ENCODE assay signal across 1 cellular context in genomic region chr2:88600038-88600465, GRCh38.
A peak's percentile ranks its signal among the peaks of the same experiment; 100 is the strongest.
TF ChIP-seq lines count a peak whose summit lies in the region.

No MANE protein-coding gene starts in this region.

TF ChIP-seq in HEK293, 187 proteins besides CTCF, POLR2A, EP300 and RAD21 (continued from another document and continues in another):
- TF ChIP-seq, protein P1, sequence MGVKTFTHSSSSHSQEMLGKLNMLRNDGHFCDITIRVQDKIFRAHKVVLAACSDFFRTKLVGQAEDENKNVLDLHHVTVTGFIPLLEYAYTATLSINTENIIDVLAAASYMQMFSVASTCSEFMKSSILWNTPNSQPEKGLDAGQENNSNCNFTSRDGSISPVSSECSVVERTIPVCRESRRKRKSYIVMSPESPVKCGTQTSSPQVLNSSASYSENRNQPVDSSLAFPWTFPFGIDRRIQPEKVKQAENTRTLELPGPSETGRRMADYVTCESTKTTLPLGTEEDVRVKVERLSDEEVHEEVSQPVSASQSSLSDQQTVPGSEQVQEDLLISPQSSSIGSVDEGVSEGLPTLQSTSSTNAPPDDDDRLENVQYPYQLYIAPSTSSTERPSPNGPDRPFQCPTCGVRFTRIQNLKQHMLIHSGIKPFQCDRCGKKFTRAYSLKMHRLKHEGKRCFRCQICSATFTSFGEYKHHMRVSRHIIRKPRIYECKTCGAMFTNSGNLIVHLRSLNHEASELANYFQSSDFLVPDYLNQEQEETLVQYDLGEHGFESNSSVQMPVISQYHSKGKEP (tag by site-specific recombination; IDR thresholded peaks at IDR 0.05) = peak; percentile 98
- TF ChIP-seq ZNF433 (tag by site-specific recombination; IDR thresholded peaks at IDR 0.05; ENCODE audit: low read depth) (no peak), ZNF658 (tag by site-specific recombination; IDR thresholded peaks at IDR 0.05) (no peak), ZNF140 (tag by site-specific recombination; IDR thresholded peaks at IDR 0.05) (no peak), ZSCAN16 (tag by site-specific recombination; IDR thresholded peaks at IDR 0.05) (no peak), ZNF624 (tag by site-specific recombination; IDR thresholded peaks at IDR 0.05) (no peak), ZNF341 (tag by site-specific recombination; IDR thresholded peaks at IDR 0.05; ENCODE audit: low read depth) (no peak), ZNF404 (tag by site-specific recombination; IDR thresholded peaks at IDR 0.05) (no peak), ZNF132 (tag by site-specific recombination; IDR thresholded peaks at IDR 0.05; ENCODE audit: borderline replicate concordance) (no peak), ZNF292 (tag by site-specific recombination; IDR thresholded peaks at IDR 0.05; ENCODE audit: borderline replicate concordance, low read depth) (no peak), ZEB2 (tag by site-specific recombination; IDR thresholded peaks at IDR 0.05) (peak; percentile 96), MZF1 (tag by site-specific recombination; IDR thresholded peaks at IDR 0.05; ENCODE audit: borderline replicate concordance) (no peak), ZNF449 (tag by site-specific recombination; IDR thresholded peaks at IDR 0.05) (no peak), ZNF26 (tag by site-specific recombination; IDR thresholded peaks at IDR 0.05) (no peak), ZNF280C (tag by site-specific recombination; IDR thresholded peaks at IDR 0.05) (no peak), ZNF561 (tag by site-specific recombination; IDR thresholded peaks at IDR 0.05; ENCODE audit: borderline replicate concordance) (no peak), ZNF169 (tag by site-specific recombination; IDR thresholded peaks at IDR 0.05) (no peak), ZNF629 (tag by site-specific recombination; IDR thresholded peaks at IDR 0.05) (peak; percentile 97), HOXA7 (CRISPR knock-in tag; IDR thresholded peaks at IDR 0.05; ENCODE audit: borderline replicate concordance) (no peak), GLIS1 (tag by site-specific recombination; IDR thresholded peaks at IDR 0.05) (no peak; the same call in 1 of the 2 replicates), ZNF626 (tag by site-specific recombination; IDR thresholded peaks at IDR 0.05) (no peak), ZSCAN30 (tag by site-specific recombination; IDR thresholded peaks at IDR 0.05) (no peak), ZNF416 (tag by site-specific recombination; IDR thresholded peaks at IDR 0.05) (no peak), ZNF157 (tag by site-specific recombination; IDR thresholded peaks at IDR 0.05) (no peak), ZNF24 (tag by site-specific recombination; IDR thresholded peaks at IDR 0.05) (peak; percentile 89), ZNF16 (tag by site-specific recombination; IDR thresholded peaks at IDR 0.05; ENCODE audit: low read depth) (no peak), ZNF501 (tag by site-specific recombination; IDR thresholded peaks at IDR 0.05) (peak; percentile 74; the same call in 1 of the 2 replicates), ZNF555 (tag by site-specific recombination; conservative IDR thresholded peaks at IDR 0.05) (no peak), ZNF785 (tag by site-specific recombination; IDR thresholded peaks at IDR 0.05) (no peak), ZNF184 (tag by site-specific recombination; IDR thresholded peaks at IDR 0.05) (peak; percentile 59; the same call in 1 of the 2 replicates), ZXDB (tag by site-specific recombination; IDR thresholded peaks at IDR 0.05) (peak; percentile 68; the same call in 1 of the 2 replicates), ZNF585B (tag by site-specific recombination; IDR thresholded peaks at IDR 0.05) (no peak), ZNF514 (tag by site-specific recombination; IDR thresholded peaks at IDR 0.05) (no peak), ZNF777 (tag by site-specific recombination; IDR thresholded peaks at IDR 0.05; ENCODE audit: borderline replicate concordance) (no peak), ZFP3 (tag by site-specific recombination; IDR thresholded peaks at IDR 0.05; ENCODE audit: low read depth) (no peak), INSM2 (tag by site-specific recombination; IDR thresholded peaks at IDR 0.05) (peak; percentile 91), ZNF654 (tag by site-specific recombination; IDR thresholded peaks at IDR 0.05; ENCODE audit: low read depth) (no peak), ZNF776 (tag by site-specific recombination; IDR thresholded peaks at IDR 0.05; ENCODE audit: borderline replicate concordance) (no peak), ZNF701 (tag by site-specific recombination; IDR thresholded peaks at IDR 0.05) (no peak)
- TF ChIP-seq, protein P2, sequence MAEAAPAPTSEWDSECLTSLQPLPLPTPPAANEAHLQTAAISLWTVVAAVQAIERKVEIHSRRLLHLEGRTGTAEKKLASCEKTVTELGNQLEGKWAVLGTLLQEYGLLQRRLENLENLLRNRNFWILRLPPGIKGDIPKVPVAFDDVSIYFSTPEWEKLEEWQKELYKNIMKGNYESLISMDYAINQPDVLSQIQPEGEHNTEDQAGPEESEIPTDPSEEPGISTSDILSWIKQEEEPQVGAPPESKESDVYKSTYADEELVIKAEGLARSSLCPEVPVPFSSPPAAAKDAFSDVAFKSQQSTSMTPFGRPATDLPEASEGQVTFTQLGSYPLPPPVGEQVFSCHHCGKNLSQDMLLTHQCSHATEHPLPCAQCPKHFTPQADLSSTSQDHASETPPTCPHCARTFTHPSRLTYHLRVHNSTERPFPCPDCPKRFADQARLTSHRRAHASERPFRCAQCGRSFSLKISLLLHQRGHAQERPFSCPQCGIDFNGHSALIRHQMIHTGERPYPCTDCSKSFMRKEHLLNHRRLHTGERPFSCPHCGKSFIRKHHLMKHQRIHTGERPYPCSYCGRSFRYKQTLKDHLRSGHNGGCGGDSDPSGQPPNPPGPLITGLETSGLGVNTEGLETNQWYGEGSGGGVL (tag by site-specific recombination; IDR thresholded peaks at IDR 0.05) = no peak
- TF ChIP-seq, protein P3, sequence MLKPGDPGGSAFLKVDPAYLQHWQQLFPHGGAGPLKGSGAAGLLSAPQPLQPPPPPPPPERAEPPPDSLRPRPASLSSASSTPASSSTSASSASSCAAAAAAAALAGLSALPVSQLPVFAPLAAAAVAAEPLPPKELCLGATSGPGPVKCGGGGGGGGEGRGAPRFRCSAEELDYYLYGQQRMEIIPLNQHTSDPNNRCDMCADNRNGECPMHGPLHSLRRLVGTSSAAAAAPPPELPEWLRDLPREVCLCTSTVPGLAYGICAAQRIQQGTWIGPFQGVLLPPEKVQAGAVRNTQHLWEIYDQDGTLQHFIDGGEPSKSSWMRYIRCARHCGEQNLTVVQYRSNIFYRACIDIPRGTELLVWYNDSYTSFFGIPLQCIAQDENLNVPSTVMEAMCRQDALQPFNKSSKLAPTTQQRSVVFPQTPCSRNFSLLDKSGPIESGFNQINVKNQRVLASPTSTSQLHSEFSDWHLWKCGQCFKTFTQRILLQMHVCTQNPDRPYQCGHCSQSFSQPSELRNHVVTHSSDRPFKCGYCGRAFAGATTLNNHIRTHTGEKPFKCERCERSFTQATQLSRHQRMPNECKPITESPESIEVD (tag by site-specific recombination; IDR thresholded peaks at IDR 0.05) = peak; percentile 78
- TF ChIP-seq, protein P4, sequence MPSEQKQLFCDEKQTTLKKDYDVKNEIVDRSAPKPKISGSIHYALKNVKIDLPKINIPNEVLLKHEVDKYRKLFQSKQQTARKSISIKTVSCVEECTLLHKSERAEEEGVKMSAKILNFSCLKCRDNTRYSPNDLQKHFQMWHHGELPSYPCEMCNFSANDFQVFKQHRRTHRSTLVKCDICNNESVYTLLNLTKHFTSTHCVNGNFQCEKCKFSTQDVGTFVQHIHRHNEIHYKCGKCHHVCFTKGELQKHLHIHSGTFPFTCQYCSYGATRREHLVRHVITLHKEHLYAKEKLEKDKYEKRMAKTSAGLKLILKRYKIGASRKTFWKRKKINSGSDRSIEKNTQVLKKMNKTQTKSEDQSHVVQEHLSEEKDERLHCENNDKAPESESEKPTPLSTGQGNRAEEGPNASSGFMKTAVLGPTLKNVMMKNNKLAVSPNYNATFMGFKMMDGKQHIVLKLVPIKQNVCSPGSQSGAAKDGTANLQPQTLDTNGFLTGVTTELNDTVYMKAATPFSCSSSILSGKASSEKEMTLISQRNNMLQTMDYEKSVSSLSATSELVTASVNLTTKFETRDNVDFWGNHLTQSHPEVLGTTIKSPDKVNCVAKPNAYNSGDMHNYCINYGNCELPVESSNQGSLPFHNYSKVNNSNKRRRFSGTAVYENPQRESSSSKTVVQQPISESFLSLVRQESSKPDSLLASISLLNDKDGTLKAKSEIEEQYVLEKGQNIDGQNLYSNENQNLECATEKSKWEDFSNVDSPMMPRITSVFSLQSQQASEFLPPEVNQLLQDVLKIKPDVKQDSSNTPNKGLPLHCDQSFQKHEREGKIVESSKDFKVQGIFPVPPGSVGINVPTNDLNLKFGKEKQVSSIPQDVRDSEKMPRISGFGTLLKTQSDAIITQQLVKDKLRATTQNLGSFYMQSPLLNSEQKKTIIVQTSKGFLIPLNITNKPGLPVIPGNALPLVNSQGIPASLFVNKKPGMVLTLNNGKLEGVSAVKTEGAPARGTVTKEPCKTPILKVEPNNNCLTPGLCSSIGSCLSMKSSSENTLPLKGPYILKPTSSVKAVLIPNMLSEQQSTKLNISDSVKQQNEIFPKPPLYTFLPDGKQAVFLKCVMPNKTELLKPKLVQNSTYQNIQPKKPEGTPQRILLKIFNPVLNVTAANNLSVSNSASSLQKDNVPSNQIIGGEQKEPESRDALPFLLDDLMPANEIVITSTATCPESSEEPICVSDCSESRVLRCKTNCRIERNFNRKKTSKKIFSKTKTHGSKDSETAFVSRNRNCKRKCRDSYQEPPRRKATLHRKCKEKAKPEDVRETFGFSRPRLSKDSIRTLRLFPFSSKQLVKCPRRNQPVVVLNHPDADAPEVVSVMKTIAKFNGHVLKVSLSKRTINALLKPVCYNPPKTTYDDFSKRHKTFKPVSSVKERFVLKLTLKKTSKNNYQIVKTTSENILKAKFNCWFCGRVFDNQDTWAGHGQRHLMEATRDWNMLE (tag by site-specific recombination; conservative IDR thresholded peaks at IDR 0.05; ENCODE audit: low read depth) = peak; percentile 23; the same call in 1 of the 2 replicates
- TF ChIP-seq, protein P5, sequence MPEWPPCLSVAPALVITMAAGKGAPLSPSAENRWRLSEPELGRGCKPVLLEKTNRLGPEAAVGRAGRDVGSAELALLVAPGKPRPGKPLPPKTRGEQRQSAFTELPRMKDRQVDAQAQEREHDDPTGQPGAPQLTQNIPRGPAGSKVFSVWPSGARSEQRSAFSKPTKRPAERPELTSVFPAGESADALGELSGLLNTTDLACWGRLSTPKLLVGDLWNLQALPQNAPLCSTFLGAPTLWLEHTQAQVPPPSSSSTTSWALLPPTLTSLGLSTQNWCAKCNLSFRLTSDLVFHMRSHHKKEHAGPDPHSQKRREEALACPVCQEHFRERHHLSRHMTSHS (tag by site-specific recombination; IDR thresholded peaks at IDR 0.05) = no peak
